In genomic region chrX:22462959-22463358, GRCh38 we compare ENCODE assay signal across 10 cellular contexts.
"Had no signal": no experiment of that assay in that cellular context is flagged by ENCODE, and none has a peak within 500 bp of the region (broad histone marks: within the 10 kb centered on the region; RNA-seq: fewer than 3 reads in every experiment).

No MANE protein-coding gene starts in this region.

- FAIRE-seq: H1, H54 had no signal

- H3K4me2 ChIP-seq: GM23338, KMS-11 had no signal

- DNase-seq: H9, HCEC 1CT, HFFc6, IMR-90, KBM-7 had no signal

- H3K4me3 ChIP-seq: GM23338 had no signal

- H3K27ac ChIP-seq: HL-60, KMS-11 had no signal

- H2AFZ ChIP-seq: GM23338 had no signal

- H3K4me1 Mint-ChIP-seq: GM23338, H9 had no signal

- H3K9ac ChIP-seq: KMS-11 had no signal

- ATAC-seq: GM23338 had no signal

- H3K9me3 Mint-ChIP-seq: GM23338, HFFc6 had no signal

- H3K4me3 Mint-ChIP-seq: GM23338, H9, HFFc6 had no signal
